ENCODE assay signal across 20 cellular contexts in the genomic region with DNA sequence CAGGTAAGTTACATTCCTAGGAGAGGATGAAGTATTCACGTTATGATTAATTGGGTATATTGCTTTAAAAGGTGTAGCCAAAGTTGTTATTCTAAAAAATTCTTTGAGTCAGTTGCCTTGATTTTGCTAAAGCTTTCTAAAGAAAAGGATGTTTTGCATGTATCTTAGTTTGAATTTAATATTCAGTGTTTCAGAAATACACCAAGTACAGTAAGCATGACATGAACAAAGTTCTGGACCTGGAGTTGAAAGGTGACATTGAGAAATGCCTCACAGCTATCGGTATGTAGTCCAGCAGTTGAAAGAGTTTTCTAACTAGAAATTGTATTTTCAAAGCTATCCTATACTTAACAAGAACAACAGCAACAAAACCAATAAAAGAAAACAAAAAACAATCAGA. TPM values are rescaled to one million over a fixed set of nuclear protein-coding genes. Genes with fewer than 3 reads are reported as not detected.
DNase-seq lines count a peak whose midpoint lies in the region; ATAC-seq, FAIRE-seq and TF ChIP-seq lines count a peak whose summit lies in the region.
"Had no signal": no experiment of that assay in that cellular context is flagged by ENCODE, and none has a peak within 500 bp of the region (broad histone marks: within the 10 kb centered on the region; RNA-seq: fewer than 3 reads in every experiment).

No MANE protein-coding gene starts in this region.

- H3K27me3 ChIP-seq in bronchial epithelial cell (ENCODE audit: control insufficient read depth, insufficient read depth, low read length) (no peaks in the 10 kb centered on the region), testis (no peaks in the 10 kb centered on the region)
- H3K27me3 ChIP-seq: BLaER1 treated with 17β-estradiol and CSF1 and Interleukin-3, amounts not matched to agents 10 nM and 100 nM had no signal

- peaks cover 37% of the 10 kb centered on the region for H3K36me3 Mint-ChIP-seq in activated naive CD8-positive, alpha-beta T cell treated with anti-CD3 and anti-CD28 coated beads, Interleukin-2, amount 50 U/mL, for 24 hours (ENCODE audit: low read depth)
- peaks cover 35% of the 10 kb centered on the region for H3K36me3 Mint-ChIP-seq in activated naive CD8-positive, alpha-beta T cell treated with anti-CD3 and anti-CD28 coated beads for 36 hours
- peaks cover 0 to 74% (median 46%) of the 10 kb centered on the region in 3 donors for H3K36me3 Mint-ChIP-seq in naive thymus-derived CD8-positive, alpha-beta T cell

- H3K27ac ChIP-seq in testis, result no peak overlapping the region
- H3K27ac ChIP-seq: BLaER1 treated with 17β-estradiol and CSF1 and Interleukin-3, amounts not matched to agents 10 nM and 100 nM had no signal

- 91 to 93% methylated on average over 2 of the region's 2 CpGs for WGBS in testis, 2 donors

- TF ChIP-seq POLR2A in testis (IDR thresholded peaks at IDR 0.05), result no peak

- no peaks in the 10 kb centered on the region for H3K4me1 ChIP-seq in testis
- H3K4me1 ChIP-seq: BLaER1 treated with 17β-estradiol and CSF1 and Interleukin-3, amounts not matched to agents 10 nM and 100 nM had no signal

- FAIRE-seq in bronchial epithelial cell (lab: Jason Lieb, UNC), result no peak
- FAIRE-seq: A204.1, GM12878 had no signal

- H3K4me3 Mint-ChIP-seq in activated naive CD8-positive, alpha-beta T cell treated with anti-CD3 and anti-CD28 coated beads, Interleukin-2, amount 50 U/mL, for 24 hours, result no peak overlapping the region
- H3K4me3 Mint-ChIP-seq in activated naive CD8-positive, alpha-beta T cell treated with anti-CD3 and anti-CD28 coated beads for 36 hours, result no peak overlapping the region
- no peak overlapping the region for H3K4me3 Mint-ChIP-seq in naive thymus-derived CD8-positive, alpha-beta T cell
- H3K4me3 Mint-ChIP-seq: GM23338 had no signal

- no peaks in the 10 kb centered on the region for H3K9me3 ChIP-seq in testis
- H3K9me3 ChIP-seq: BLaER1 treated with 17β-estradiol and CSF1 and Interleukin-3, amounts not matched to agents 10 nM and 100 nM had no signal

- H3K36me3 ChIP-seq in bronchial epithelial cell (ENCODE audit: control insufficient read depth, insufficient read depth, low read length) (peaks cover 29% of the 10 kb centered on the region), testis (ENCODE audit: low read depth, missing control alignments) (no peaks in the 10 kb centered on the region)

- H3K27me3 Mint-ChIP-seq in activated naive CD8-positive, alpha-beta T cell treated with anti-CD3 and anti-CD28 coated beads, Interleukin-2, amount 50 U/mL, for 24 hours, result no peaks in the 10 kb centered on the region
- H3K27me3 Mint-ChIP-seq in activated naive CD8-positive, alpha-beta T cell treated with anti-CD3 and anti-CD28 coated beads for 36 hours, result no peaks in the 10 kb centered on the region
- no peaks in the 10 kb centered on the region for H3K27me3 Mint-ChIP-seq in naive thymus-derived CD8-positive, alpha-beta T cell

- H3K4me3 ChIP-seq in bronchial epithelial cell (ENCODE audit: low read depth, low read length) (no peak overlapping the region), testis (no peak overlapping the region)
- H3K4me3 ChIP-seq: BLaER1 treated with 17β-estradiol and CSF1 and Interleukin-3, amounts not matched to agents 10 nM and 100 nM; GM12878; GM23338 had no signal

- POLR2A ChIA-PET in naive thymus-derived CD8-positive, alpha-beta T cell (lab: Charles Lee), result no interaction called here

- no peak for TF ChIP-seq CTCF in bronchial epithelial cell (IDR thresholded peaks at IDR 0.05; ENCODE audit: insufficient read depth, low read length, severe bottlenecking)
- TF ChIP-seq CTCF in testis (IDR thresholded peaks at IDR 0.05), result no peak

- no peaks in the 10 kb centered on the region for H3K9me3 Mint-ChIP-seq in activated naive CD8-positive, alpha-beta T cell treated with anti-CD3 and anti-CD28 coated beads, Interleukin-2, amount 50 U/mL, for 24 hours
- no peaks in the 10 kb centered on the region for H3K9me3 Mint-ChIP-seq in activated naive CD8-positive, alpha-beta T cell treated with anti-CD3 and anti-CD28 coated beads for 36 hours
- no peaks in the 10 kb centered on the region for H3K9me3 Mint-ChIP-seq in naive thymus-derived CD8-positive, alpha-beta T cell
- H3K9me3 Mint-ChIP-seq: GM23338 had no signal

- H3K27ac Mint-ChIP-seq in activated naive CD8-positive, alpha-beta T cell treated with anti-CD3 and anti-CD28 coated beads, Interleukin-2, amount 50 U/mL, for 24 hours, result peak overlapping the region; percentile 9
- H3K27ac Mint-ChIP-seq in activated naive CD8-positive, alpha-beta T cell treated with anti-CD3 and anti-CD28 coated beads for 36 hours, result no peak overlapping the region
- H3K27ac Mint-ChIP-seq in naive thymus-derived CD8-positive, alpha-beta T cell, result peak overlapping the region in 6 of 10 donors; percentile 14 to 71 (median 22)
- H3K27ac Mint-ChIP-seq: GM23338 had no signal

- intact Hi-C loops in testis (cut with DNase I; ENCODE audit: low total_unique reads), result no loop called here

- ATAC-seq in activated naive CD8-positive, alpha-beta T cell treated with anti-CD3 and anti-CD28 coated beads, Interleukin-2, amount 50 U/mL, for 24 hours, result no peak
- peak in 1 of 2 donors; percentile 2 for ATAC-seq in naive thymus-derived CD8-positive, alpha-beta T cell
- ATAC-seq in GM19328 (IDR thresholded peaks at IDR 0.05; ENCODE audit: unreplicated experiment), result no peak
- ATAC-seq: GM12878, GM23338 had no signal

- no peak for DNase-seq in activated naive CD8-positive, alpha-beta T cell treated with anti-CD3 and anti-CD28 coated beads, Interleukin-2, amount 50 U/mL, for 24 hours
- DNase-seq in activated naive CD8-positive, alpha-beta T cell treated with anti-CD3 and anti-CD28 coated beads for 36 hours, result no peak
- DNase-seq in bronchial epithelial cell (ENCODE audit: low read depth), result peak; percentile 15
- DNase-seq in naive thymus-derived CD8-positive, alpha-beta T cell, result no peak
- DNase-seq in activated CD4-positive, alpha-beta T cell treated with anti-CD3 and anti-CD28 coated beads for 1 hour, result no peak
- DNase-seq in activated CD4-positive, alpha-beta T cell treated with anti-CD3 and anti-CD28 coated beads for 48 hours, result no peak
- DNase-seq in testis, result no peak
- DNase-seq: DMS 273 treated with DMSO at 0.1 percent for 48 hours, GDM1, KBM-7, MV-4-11, NCI-H1417, NCI-H187 treated with DMSO at 0.1 percent for 48 hours, NCI-H345, NCI-H69 had no signal

- peaks cover 30% of the 10 kb centered on the region for H3K4me1 Mint-ChIP-seq in activated naive CD8-positive, alpha-beta T cell treated with anti-CD3 and anti-CD28 coated beads, Interleukin-2, amount 50 U/mL, for 24 hours
- peaks cover 22% of the 10 kb centered on the region for H3K4me1 Mint-ChIP-seq in activated naive CD8-positive, alpha-beta T cell treated with anti-CD3 and anti-CD28 coated beads for 36 hours
- peaks cover 18 to 39% (median 28%) of the 10 kb centered on the region in 4 donors for H3K4me1 Mint-ChIP-seq in naive thymus-derived CD8-positive, alpha-beta T cell

RNA-seq across cellular contexts. Expression of gene ANXA1, which starts 14.2 kb away (rescaled TPM):
- total RNA-seq in activated naive CD8-positive, alpha-beta T cell treated with anti-CD3 and anti-CD28 coated beads for 36 hours, result 10 to 100 TPM; 34.3 to 35.1 TPM
- total RNA-seq in bronchial epithelial cell (1,561 and 3,061 TPM in 2 replicates), testis (10 to 100 TPM; 12.1 to 13.4 TPM)
- total RNA-seq in naive thymus-derived CD8-positive, alpha-beta T cell, result 10 to 100 TPM; 89.4 to 91.7 TPM
- 100 to 1,000 TPM in 1 of 3 donors, 10 to 100 TPM in 2; 33.9 to 239 (median 59.4) TPM for polyA plus RNA-seq in naive thymus-derived CD8-positive, alpha-beta T cell
- polyA plus RNA-seq in testis (ENCODE audit: insufficient read depth, low read depth, low replicate concordance), result 49.6 TPM

Comparison
In these comparisons a context has a peak if more than half of its experiments do, and no peak if none do; other contexts are left out.
1. RNA of gene ANXA1, which starts 14.2 kb away (total RNA-seq): 1,561 to 3,061 TPM in bronchial epithelial cell; 89.4 to 91.7 TPM in naive thymus-derived CD8-positive, alpha-beta T cell, 34.3 to 35.1 TPM in activated naive CD8-positive, alpha-beta T cell treated with anti-CD3 and anti-CD28 coated beads for 36 hours and 12.1 to 13.4 TPM in testis; every median in the first group is over 10 times any median in the second.